ENCODE assay signal across 1 cellular context in the genomic region with DNA sequence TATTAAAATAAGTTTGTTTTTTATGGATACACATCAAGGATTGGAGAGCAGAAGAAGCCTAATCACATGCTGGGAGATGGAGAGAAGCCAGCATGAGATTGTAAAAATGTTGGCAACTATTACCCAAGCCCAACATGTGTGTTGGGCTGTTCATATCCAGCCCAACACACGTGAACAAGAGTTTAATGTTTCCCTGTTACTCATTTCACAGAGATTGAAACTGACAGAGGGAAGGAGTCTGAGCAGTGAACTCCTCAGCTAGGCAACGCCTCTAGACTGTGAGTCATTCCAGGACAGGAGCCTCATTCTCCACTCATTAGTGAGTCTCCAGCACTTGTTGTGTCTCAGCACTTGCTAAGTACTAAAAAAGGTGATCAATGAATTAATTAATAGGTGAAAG.
TF ChIP-seq lines count a peak whose summit lies in the region.

No MANE protein-coding gene starts in this region.

TF ChIP-seq in SK-N-SH, 30 proteins besides CTCF, POLR2A, EP300 and RAD21 (continued from another document):
- TF ChIP-seq RCOR1 (IDR thresholded peaks at IDR 0.05; ENCODE audit: low read length) (no peak), FOXJ3 (CRISPR knock-in tag; IDR thresholded peaks at IDR 0.05) (no peak), YY1 (IDR thresholded peaks at IDR 0.05; ENCODE audit: low read depth) (no peak), JUND (IDR thresholded peaks at IDR 0.05) (peak; percentile 22; the same call in 1 of the 2 replicates), MXI1 (IDR thresholded peaks at IDR 0.05; ENCODE audit: low read depth, low read length) (no peak), GATA2 (CRISPR knock-in tag; IDR thresholded peaks at IDR 0.05) (no peak), RXRA (IDR thresholded peaks at IDR 0.05; ENCODE audit: borderline replicate concordance, low read depth) (no peak), RFX5 (IDR thresholded peaks at IDR 0.05; ENCODE audit: low read length) (no peak)
- TF ChIP-seq, protein P1, sequence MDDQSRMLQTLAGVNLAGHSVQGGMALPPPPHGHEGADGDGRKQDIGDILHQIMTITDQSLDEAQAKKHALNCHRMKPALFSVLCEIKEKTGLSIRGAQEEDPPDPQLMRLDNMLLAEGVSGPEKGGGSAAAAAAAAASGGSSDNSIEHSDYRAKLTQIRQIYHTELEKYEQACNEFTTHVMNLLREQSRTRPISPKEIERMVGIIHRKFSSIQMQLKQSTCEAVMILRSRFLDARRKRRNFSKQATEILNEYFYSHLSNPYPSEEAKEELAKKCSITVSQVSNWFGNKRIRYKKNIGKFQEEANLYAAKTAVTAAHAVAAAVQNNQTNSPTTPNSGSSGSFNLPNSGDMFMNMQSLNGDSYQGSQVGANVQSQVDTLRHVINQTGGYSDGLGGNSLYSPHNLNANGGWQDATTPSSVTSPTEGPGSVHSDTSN (IDR thresholded peaks at IDR 0.05): peak; percentile 68
